ENCODE assay signal across 29 cellular contexts in genomic region chr3:51508255-51508654, GRCh38.
"Had no signal": no experiment of that assay in that cellular context is flagged by ENCODE, and none has a peak within 500 bp of the region (broad histone marks: within the 10 kb centered on the region; RNA-seq: fewer than 3 reads in every experiment).

No MANE protein-coding gene starts in this region.

- H3K9me3 Mint-ChIP-seq: naive thymus-derived CD4-positive, alpha-beta T cell; natural killer cell; nephron; neural progenitor cell; stimulated activated effector memory CD8-positive, alpha-beta T cell treated with anti-CD3 and anti-CD28 coated beads, Interleukin-12 subunit alpha, Interleukin-12 subunit beta, amount 100 ng/mL, for 72 hours; stimulated activated naive B cell treated with anti-CD40 and anti-IgM and Interleukin-4, amounts not matched to agents 10 μg/mL and 1 μg/mL and 100 μg/mL, for 72 hours; stimulated activated naive CD8-positive, alpha-beta T cell treated with anti-CD3 and anti-CD28 coated beads, Interleukin-15, Interleukin-2, amounts not matched to agents 100 ng/mL and 50 ng/mL, for 24 hours had no signal

- H3K9ac ChIP-seq: neural progenitor cell, parathyroid adenoma had no signal

- H3K27ac Mint-ChIP-seq: natural killer cell; nephron; neural progenitor cell; progenitor cell of endocrine pancreas; stimulated activated effector memory CD8-positive, alpha-beta T cell treated with anti-CD3 and anti-CD28 coated beads, Interleukin-12 subunit alpha, Interleukin-12 subunit beta, amount 100 ng/mL, for 72 hours; stimulated activated naive B cell treated with anti-CD40 and anti-IgM and Interleukin-4, amounts not matched to agents 10 μg/mL and 1 μg/mL and 100 μg/mL, for 72 hours had no signal

- H3K4me3 ChIP-seq: neural progenitor cell, ovary, psoas muscle, skin epidermis, smooth muscle cell, stomach, thoracic aorta, thyroid gland, tibial nerve, upper lobe of left lung, vagina had no signal

- H3K27me3 ChIP-seq: neural progenitor cell, ovary, stomach, thyroid gland, tibial nerve, upper lobe of left lung, vagina had no signal

- H3K9me3 ChIP-seq: ovary, psoas muscle, stomach, thoracic aorta, thyroid gland, tibial nerve, upper lobe of left lung, vagina had no signal

- H3K36me3 ChIP-seq: neural progenitor cell, ovary, stomach, thoracic aorta, thyroid gland, tibial nerve, upper lobe of left lung, vagina had no signal

- H3K4me1 ChIP-seq: neural progenitor cell, parathyroid adenoma, psoas muscle, stomach, thyroid gland, tibial nerve, upper lobe of left lung, vagina had no signal

- H3K27ac ChIP-seq: neural progenitor cell, ovary, parathyroid adenoma, psoas muscle, skin epidermis, stomach, thoracic aorta, thyroid gland, tibial nerve, upper lobe of left lung, vagina had no signal

- H2AFZ ChIP-seq: neural progenitor cell, parathyroid adenoma had no signal

- H3K36me3 Mint-ChIP-seq: naive thymus-derived CD4-positive, alpha-beta T cell; natural killer cell; neural progenitor cell; stimulated activated effector memory CD8-positive, alpha-beta T cell treated with anti-CD3 and anti-CD28 coated beads, Interleukin-12 subunit alpha, Interleukin-12 subunit beta, amount 100 ng/mL, for 72 hours; stimulated activated naive B cell treated with anti-CD40 and anti-IgM and Interleukin-4, amounts not matched to agents 10 μg/mL and 1 μg/mL and 100 μg/mL, for 72 hours had no signal

- H3K79me2 ChIP-seq: parathyroid adenoma had no signal

- H3K4me2 ChIP-seq: neural progenitor cell, smooth muscle cell had no signal

- ATAC-seq: naive thymus-derived CD4-positive, alpha-beta T cell; natural killer cell; psoas muscle; right cardiac atrium; sciatic nerve; stimulated activated effector memory CD8-positive, alpha-beta T cell treated with anti-CD3 and anti-CD28 coated beads, Interleukin-12 subunit alpha, Interleukin-12 subunit beta, amount 100 ng/mL, for 72 hours; stimulated activated naive B cell treated with anti-CD40 and anti-IgM and Interleukin-4, amounts not matched to agents 10 μg/mL and 1 μg/mL and 100 μg/mL, for 72 hours had no signal

- DNase-seq: naive thymus-derived CD4-positive, alpha-beta T cell; natural killer cell; occipital lobe; ovary; psoas muscle; right cardiac atrium; stimulated activated CD4-positive, alpha-beta T cell treated with anti-CD3 and anti-CD28 coated beads, Interleukin-15, amount 100 ng/mL, for 24 hours; stimulated activated CD4-positive, alpha-beta T cell treated with anti-CD3 and anti-CD28 coated beads, Interleukin-2, amount 100 ng/mL, for 24 hours; stimulated activated CD4-positive, alpha-beta T cell treated with anti-CD3 and anti-CD28 coated beads, Interleukin-2, amount 100 ng/mL, for 48 hours; stimulated activated CD4-positive, alpha-beta T cell treated with anti-CD3 and anti-CD28 coated beads, Interleukin-4, amount 100 ng/mL, for 24 hours; stimulated activated naive B cell treated with anti-CD40 and anti-IgM and Interleukin-4, amounts not matched to agents 10 μg/mL and 1 μg/mL and 100 μg/mL, for 72 hours; stimulated activated naive CD4-positive, alpha-beta T cell treated with Interleukin-2 at 50 U/mL for 16 hours; stomach; thyroid gland; trophoblast cell; upper lobe of left lung had no signal

- FAIRE-seq: urothelium cell line had no signal
